20 cellular contexts compared by ENCODE assay signal in the genomic region with DNA sequence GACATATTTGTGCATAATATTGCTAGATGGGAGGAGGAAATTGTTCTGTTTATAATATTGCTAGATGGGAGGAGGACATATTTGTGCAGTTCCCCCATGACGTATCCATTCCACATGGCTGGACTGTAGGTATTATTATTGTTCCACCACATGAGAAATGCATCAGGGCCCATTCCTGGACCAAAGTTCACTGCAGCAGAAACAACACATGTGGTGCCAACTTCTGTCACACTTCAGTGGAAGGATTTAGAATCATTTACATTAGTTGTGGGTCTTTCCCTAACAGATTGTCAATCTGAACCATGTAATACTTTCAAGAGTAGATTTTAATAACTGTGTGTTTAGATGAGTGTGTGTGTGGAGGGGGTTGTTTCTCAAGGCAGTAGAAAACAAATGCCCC. TPM values are rescaled to one million over a fixed set of nuclear protein-coding genes. Genes with fewer than 3 reads are reported as not detected.
DNase-seq lines count a peak whose midpoint lies in the region; ATAC-seq and TF ChIP-seq lines count a peak whose summit lies in the region.
"Had no signal": no experiment of that assay in that cellular context is flagged by ENCODE, and none has a peak within 500 bp of the region (broad histone marks: within the 10 kb centered on the region; RNA-seq: fewer than 3 reads in every experiment).

No MANE protein-coding gene starts in this region.

- ATAC-seq in GM18505 (IDR thresholded peaks at IDR 0.05; ENCODE audit: unreplicated experiment) (no peak), HG02798 (IDR thresholded peaks at IDR 0.05; ENCODE audit: poor library complexity, unreplicated experiment) (no peak)
- ATAC-seq: body of pancreas, left ventricle myocardium superior, T-cell had no signal

- no peak for TF ChIP-seq POLR2A in GM18505 (IDR thresholded peaks at IDR 0.05; ENCODE audit: borderline replicate concordance, extremely low read depth, insufficient read depth, insufficient read length)

- H3K9me3 Mint-ChIP-seq in brain (no peaks in the 10 kb centered on the region), nephron (no peaks in the 10 kb centered on the region)
- H3K9me3 Mint-ChIP-seq: T-cell had no signal

- H3K4me1 Mint-ChIP-seq in brain, result peaks cover 36% of the 10 kb centered on the region
- peaks cover 9% of the 10 kb centered on the region for H3K4me1 Mint-ChIP-seq in nephron
- H3K4me1 Mint-ChIP-seq: T-cell had no signal

- H3K36me3 Mint-ChIP-seq in brain (no peaks in the 10 kb centered on the region), nephron (ENCODE audit: low read depth) (no peaks in the 10 kb centered on the region)
- H3K36me3 Mint-ChIP-seq: T-cell had no signal

- DNase-seq in DMS79 treated with DMSO at 0.1 percent for 48 hours (lab: John Stamatoyannopoulos, UW) (peak; percentile 23), NCI-H345 treated with DMSO at 0.1 percent for 48 hours (lab: John Stamatoyannopoulos, UW; ENCODE audit: unreplicated experiment) (peak; percentile 3), NCI-H2227 (lab: John Stamatoyannopoulos, UW; ENCODE audit: unreplicated experiment) (no peak), pons (ENCODE audit: low spot score) (no peak)
- DNase-seq: activated CD4-positive, alpha-beta T cell treated with anti-CD3 and anti-CD28 coated beads, Interleukin-2, amount 50 U/mL, for 48 hours; activated naive CD4-positive, alpha-beta T cell treated with Interleukin-2 at 50 U/mL for 16 hours; body of pancreas; colonic mucosa; foreskin melanocyte; HFFc6; left ventricle myocardium superior; NCI-H226; nucleus accumbens; Right ventricle myocardium superior; stimulated activated CD4-positive, alpha-beta T cell treated with anti-CD3 and anti-CD28 coated beads, Interleukin-4, amount 100 ng/mL, for 24 hours; T-cell had no signal

- H3K27ac Mint-ChIP-seq in brain (peak overlapping the region in 3 of 5 experiments; percentile 16 to 86 (median 49)), nephron (peak overlapping the region; percentile 89 to 96 (median 95))
- H3K27ac Mint-ChIP-seq: HFFc6, T-cell had no signal

- TF ChIP-seq CTCF in brain (conservative IDR thresholded peaks at IDR 0.05), result no peak
- no peak for TF ChIP-seq CTCF in nephron (IDR thresholded peaks at IDR 0.05; ENCODE audit: unreplicated experiment in 3 of 3)

- peaks cover 3% of the 10 kb centered on the region for H3K27me3 Mint-ChIP-seq in brain
- H3K27me3 Mint-ChIP-seq in nephron (ENCODE audit: low read depth), result no peaks in the 10 kb centered on the region
- H3K27me3 Mint-ChIP-seq: T-cell had no signal

- H3K4me3 Mint-ChIP-seq in brain (peak overlapping the region in 2 of 5 experiments; percentile 1 to 73), nephron (no peak overlapping the region)
- H3K4me3 Mint-ChIP-seq: HFFc6, T-cell had no signal

RNA-seq across cellular contexts. Expression of a gene that starts 32.7 kb away (rescaled TPM):
- polyA plus RNA-seq in brain (ENCODE audit: insufficient read depth, low read depth, low replicate concordance), result not detected

Comparison
In these comparisons a context has a peak if more than half of its experiments do, and no peak if none do; other contexts are left out.
1. DNase-seq: peak in DMS79 treated with DMSO at 0.1 percent for 48 hours (single experiment) and NCI-H345 treated with DMSO at 0.1 percent for 48 hours (single experiment); none in NCI-H2227 (single experiment) and pons (single experiment).